In genomic region chrX:13693341-13693871, GRCh38 we compare ENCODE assay signal across 1 cellular context.
TF ChIP-seq lines count a peak whose summit lies in the region.

No MANE protein-coding gene starts in this region.

TF ChIP-seq in H1, 55 proteins besides CTCF, POLR2A, EP300 and RAD21:
- TF ChIP-seq SRF (IDR thresholded peaks at IDR 0.05; ENCODE audit: low read depth, low read length) (no peak), NANOG (IDR thresholded peaks at IDR 0.05; ENCODE audit: insufficient read depth, low read depth, low read length, poor library complexity, severe bottlenecking) (no peak), CREB1 (IDR thresholded peaks at IDR 0.05) (no peak), CEBPB (IDR thresholded peaks at IDR 0.05; ENCODE audit: low read depth, low read length) (peak; percentile 45; the same call in 1 of the 2 replicates), NRF1 (IDR thresholded peaks at IDR 0.05; ENCODE audit: low read depth, low read length) (no peak)
TF ChIP-seq in H1: peak in this region for 1.
